ENCODE assay signal across 9 cellular contexts in genomic region chr1:204530932-204531331, GRCh38. TPM values are rescaled to one million over a fixed set of nuclear protein-coding genes. Genes with fewer than 3 reads are reported as not detected.
DNase-seq lines count a peak whose midpoint lies in the region; ATAC-seq and TF ChIP-seq lines count a peak whose summit lies in the region.
"Had no signal": no experiment of that assay in that cellular context is flagged by ENCODE, and none has a peak within 500 bp of the region (broad histone marks: within the 10 kb centered on the region; RNA-seq: fewer than 3 reads in every experiment).

No MANE protein-coding gene starts in this region.

- no peaks in the 10 kb centered on the region for H3K27me3 Mint-ChIP-seq in activated T-cell treated with anti-CD3 and anti-CD28 coated beads, Interleukin-2, amount 50 U/mL, for 72 hours (ENCODE audit: low read depth)

- intact Hi-C loops in upper lobe of right lung (cut with DNase I) = no loop called here
- intact Hi-C loops in body of pancreas (cut with DNase I) = no loop called here

- H3K4me2 ChIP-seq in Karpas-422 (ENCODE audit: low read depth, low read length, poor library complexity, severe bottlenecking) = no peak overlapping the region

- no peaks in the 10 kb centered on the region for H3K9me2 ChIP-seq in Karpas-422 (replicated peaks; ENCODE audit: insufficient read depth, low read length)

- no peaks in the 10 kb centered on the region for H3K9me3 ChIP-seq in Karpas-422 (ENCODE audit: low read length)
- no peaks in the 10 kb centered on the region for H3K9me3 ChIP-seq in upper lobe of right lung
- no peaks in the 10 kb centered on the region for H3K9me3 ChIP-seq in body of pancreas

- H3K79me2 ChIP-seq in Karpas-422 (ENCODE audit: low read length) = peaks cover 69% of the 10 kb centered on the region

- no peak overlapping the region for H3K4me3 Mint-ChIP-seq in activated T-cell treated with anti-CD3 and anti-CD28 coated beads, Interleukin-2, amount 50 U/mL, for 72 hours

- no peaks in the 10 kb centered on the region for H3K9me3 Mint-ChIP-seq in activated T-cell treated with anti-CD3 and anti-CD28 coated beads, Interleukin-2, amount 50 U/mL, for 72 hours

- TF ChIP-seq CTCF in upper lobe of right lung (IDR thresholded peaks at IDR 0.05) (no peak), body of pancreas (IDR thresholded peaks at IDR 0.05) (no peak)

- H3K4me3 ChIP-seq in Karpas-422 (ENCODE audit: low read length) (no peak overlapping the region), upper lobe of right lung (no peak overlapping the region), body of pancreas (no peak overlapping the region)

- TF ChIP-seq POLR2A in body of pancreas (IDR thresholded peaks at IDR 0.05) = no peak

- no peaks in the 10 kb centered on the region for H4K20me1 ChIP-seq in Karpas-422 (ENCODE audit: insufficient read depth, low read depth, low read length)

- H3K27ac ChIP-seq in Karpas-422 (ENCODE audit: low read length) (no peak overlapping the region), upper lobe of right lung (no peak overlapping the region), body of pancreas (no peak overlapping the region)

- WGBS in body of pancreas, 2 donors = 92 to 100% methylated on average over 1 of the region's 1 CpG

- H3K9ac ChIP-seq in Karpas-422 (ENCODE audit: low read length) = no peak overlapping the region

- ATAC-seq in activated T-cell treated with anti-CD3 and anti-CD28 coated beads, Interleukin-2, amount 50 U/mL, for 72 hours (replicated peaks in 1 of 2) = peak in 1 of 2 donors; percentile 53
- peak; percentile 82 for ATAC-seq in HG02763 (IDR thresholded peaks at IDR 0.05; ENCODE audit: unreplicated experiment)
- ATAC-seq in upper lobe of right lung = peak; percentile 58
- ATAC-seq in body of pancreas = no peak

- H3K36me3 ChIP-seq in Karpas-422 (ENCODE audit: insufficient read depth, low read length) = peaks cover 61% of the 10 kb centered on the region
- peaks cover 93% of the 10 kb centered on the region for H3K36me3 ChIP-seq in upper lobe of right lung
- H3K36me3 ChIP-seq in body of pancreas (replicated peaks in 1 of 2; ENCODE audit: insufficient read depth in 1 of 2, low read depth in 2 of 2) = peaks cover 19 to 34% of the 10 kb centered on the region in 2 donors

- H2AFZ ChIP-seq in Karpas-422 (ENCODE audit: low read length) = no peak overlapping the region

- H3K27me3 ChIP-seq in Karpas-422 (ENCODE audit: low read length) (no peaks in the 10 kb centered on the region), upper lobe of right lung (no peaks in the 10 kb centered on the region), body of pancreas (no peaks in the 10 kb centered on the region)

- H3K4me1 ChIP-seq in Karpas-422 (ENCODE audit: low read length) (peaks cover 22% of the 10 kb centered on the region), upper lobe of right lung (no peaks in the 10 kb centered on the region), body of pancreas (peaks cover 9% of the 10 kb centered on the region)

- peaks cover 10 to 38% of the 10 kb centered on the region in 2 donors for H3K36me3 Mint-ChIP-seq in activated T-cell treated with anti-CD3 and anti-CD28 coated beads, Interleukin-2, amount 50 U/mL, for 72 hours (ENCODE audit: insufficient read depth in 2 of 2)

- DNase-seq in activated T-cell treated with anti-CD3 and anti-CD28 coated beads, Interleukin-2, amount 50 U/mL, for 72 hours = no peak
- DNase-seq in activated T-cell treated with anti-CD3 and anti-CD28 coated beads for 4 hours = no peak
- DNase-seq in Karpas-422 = peak; percentile 57
- no peak for DNase-seq in upper lobe of right lung
- DNase-seq in dedifferentiated amniotic fluid mesenchymal stem cell (ENCODE audit: extremely low spot score) = no peak
- DNase-seq in OCI-M2 (lab: John Stamatoyannopoulos, UW; ENCODE audit: unreplicated experiment) = no peak
- no peak for DNase-seq in body of pancreas
- DNase-seq: NCI-H2081 treated with DMSO at 0.1 percent for 48 hours had no signal

- peak overlapping the region; percentile 11 for H3K27ac Mint-ChIP-seq in activated T-cell treated with anti-CD3 and anti-CD28 coated beads, Interleukin-2, amount 50 U/mL, for 72 hours

- peaks cover 9% of the 10 kb centered on the region for H3K4me1 Mint-ChIP-seq in activated T-cell treated with anti-CD3 and anti-CD28 coated beads, Interleukin-2, amount 50 U/mL, for 72 hours (ENCODE audit: low read depth)

RNA-seq across cellular contexts. Expression of gene MDM4, which starts 14.7 kb away (rescaled TPM):
- total RNA-seq in activated T-cell treated with anti-CD3 and anti-CD28 coated beads, Interleukin-2, amount 50 U/mL, for 72 hours = 100 to 1,000 TPM; 147 to 153 TPM
- total RNA-seq in Karpas-422 (2014; rRNA removed; shearing (Covaris generic); ENCODE audit: low replicate concordance) = 73.7 and 96.9 TPM in 2 replicates
- total RNA-seq in upper lobe of right lung (84.5 TPM), body of pancreas (100 to 1,000 TPM in 1 of 2 donors, 10 to 100 TPM in 1; 72.9 to 125 TPM)

RNA-seq across cellular contexts. Expression of gene PIK3C2B, which starts 36.3 kb away (rescaled TPM):
- 10 to 100 TPM; 43.1 to 54.5 TPM for total RNA-seq in activated T-cell treated with anti-CD3 and anti-CD28 coated beads, Interleukin-2, amount 50 U/mL, for 72 hours
- 4.2 and 4.5 TPM in 2 replicates for total RNA-seq in Karpas-422 (2014; rRNA removed; shearing (Covaris generic); ENCODE audit: low replicate concordance)
- total RNA-seq in upper lobe of right lung (47.3 TPM), body of pancreas (10 to 100 TPM; 11.4 to 18.1 TPM)
